ENCODE assay signal across 21 cellular contexts in the genomic region with DNA sequence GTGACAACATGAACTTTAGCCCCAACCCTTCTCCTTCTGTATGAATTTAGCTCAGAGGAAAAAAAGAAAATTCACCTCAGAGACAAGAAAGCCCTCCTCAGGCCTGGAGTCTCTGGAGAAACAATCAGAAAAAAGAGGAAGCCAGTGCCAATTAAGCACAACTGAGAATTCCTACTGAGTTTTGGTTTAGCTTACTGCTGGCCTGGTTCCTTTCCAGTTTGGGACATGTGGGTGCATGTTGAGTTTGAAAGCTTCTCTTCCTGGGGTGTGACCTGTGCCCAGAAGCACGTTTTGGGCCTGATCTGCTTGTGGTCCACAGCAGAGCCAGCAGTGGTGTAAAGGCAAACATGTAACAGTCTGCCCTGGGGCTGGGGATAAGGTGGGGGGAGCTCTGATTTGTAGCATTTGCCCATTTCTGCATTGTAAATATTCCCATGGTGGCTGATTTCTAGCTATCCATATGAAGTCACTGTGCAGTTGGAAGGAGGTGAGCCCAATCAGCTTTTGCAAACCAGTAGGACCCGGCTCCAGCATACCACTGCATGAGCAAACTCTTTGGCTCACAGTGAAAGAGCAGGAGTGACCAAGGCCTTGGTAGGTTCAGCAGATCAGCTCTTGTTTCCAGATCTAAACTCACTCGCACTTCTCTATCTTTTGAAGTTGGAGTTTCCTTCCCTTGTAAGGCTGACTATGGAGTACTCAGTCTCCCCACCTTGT. TPM values are rescaled to one million over a fixed set of nuclear protein-coding genes. Genes with fewer than 3 reads are reported as not detected.
A peak's percentile ranks its signal among the peaks of the same experiment; 100 is the strongest.
DNase-seq lines count a peak whose midpoint lies in the region; ATAC-seq, FAIRE-seq and TF ChIP-seq lines count a peak whose summit lies in the region.
"Had no signal": no experiment of that assay in that cellular context is flagged by ENCODE, and none has a peak within 500 bp of the region (broad histone marks: within the 10 kb centered on the region; RNA-seq: fewer than 3 reads in every experiment).

No MANE protein-coding gene starts in this region.

- H3K27me3 ChIP-seq in GM12878 (replicated peaks in 1 of 2; ENCODE audit: control insufficient read depth in 2 of 2, insufficient read depth in 2 of 2, low read length in 1 of 2) (peaks cover 0 to 4% of the 10 kb centered on the region in 2 experiments; a peak in 2 of 4 replicates), keratinocyte (ENCODE audit: control insufficient read depth, extremely low read depth, insufficient read depth, low read length) (no peaks in the 10 kb centered on the region)
- H3K27me3 ChIP-seq: cardiac muscle cell had no signal

- FAIRE-seq in GM12878 (lab: Jason Lieb, UNC) (no peak), keratinocyte (lab: Jason Lieb, UNC) (peak; percentile 90)

- H3K79me2 ChIP-seq in GM12878 (ENCODE audit: control insufficient read depth, insufficient read depth, low read length), result no peaks in the 10 kb centered on the region
- H3K79me2 ChIP-seq in keratinocyte (ENCODE audit: control insufficient read depth, insufficient read depth, low read length), result no peaks in the 10 kb centered on the region

- peak; percentile 45 for DNase-seq in HCEC 1CT
- DNase-seq in GM12878 (ENCODE audit: low read depth, low spot score), result no peak
- no peak for DNase-seq in keratinocyte (ENCODE audit: low read depth, low spot score)
- no peak for DNase-seq in NCI-H2227 treated with DMSO at 0.1 percent for 48 hours (lab: John Stamatoyannopoulos, UW)
- no peak for DNase-seq in globus pallidus (ENCODE audit: low spot score)
- DNase-seq in activated CD4-positive, alpha-beta memory T cell treated with anti-CD3 and anti-CD28 coated beads for 36 hours, result no peak
- DNase-seq: activated CD4-positive, CD25-positive, alpha-beta regulatory T cell; foreskin melanocyte; KG1; NCI-H1417; NK-92 treated with Interleukin-12 subunit alpha and Interleukin-12 subunit beta, amount 100 ng/mL, for 24 hours; occipital lobe; stimulated activated CD4-positive, alpha-beta T cell treated with anti-CD3 and anti-CD28 coated beads, Interleukin-1b, Interleukin-23, amount 100 ng/mL, for 48 hours; substantia nigra had no signal

- no peaks in the 10 kb centered on the region for H3K36me3 Mint-ChIP-seq in activated CD4-positive, alpha-beta memory T cell treated with anti-CD3 and anti-CD28 coated beads for 36 hours

- SMC1A ChIA-PET in GM12878 (lab: Charles Lee; ENCODE audit: uncharacterized antibody, unreplicated experiment), result interaction anchor here (0.8 to 2.3 kb wide), 5 partner anchors 10 to 142 kb away, joined by 3 to 6 read pairs (median 5); a partner anchor contains a TSS

- no peak for TF ChIP-seq EP300 in GM12878 (IDR thresholded peaks at IDR 0.05; ENCODE audit: borderline replicate concordance in 1 of 2, control insufficient read depth in 1 of 2, low read depth in 2 of 2, low read length in 2 of 2)

- H3K9me3 ChIP-seq in GM12878 (replicated peaks; ENCODE audit: control insufficient read depth, insufficient read depth, low read length), result no peaks in the 10 kb centered on the region
- H3K9me3 ChIP-seq in keratinocyte (ENCODE audit: control insufficient read depth, low read depth, low read length), result no peaks in the 10 kb centered on the region

- BruUV-seq in GM12878 (replicated peaks; lab: Mats Ljungman, UMichigan), result no TSS peak

- no peak overlapping the region for H2AFZ ChIP-seq in GM12878 (ENCODE audit: control insufficient read depth, low read depth, low read length)
- peak overlapping the region; percentile 20 for H2AFZ ChIP-seq in keratinocyte (ENCODE audit: control insufficient read depth, low read length)

- H4K20me1 ChIP-seq in GM12878 (ENCODE audit: control insufficient read depth, insufficient read depth), result no peaks in the 10 kb centered on the region
- no peaks in the 10 kb centered on the region for H4K20me1 ChIP-seq in keratinocyte (ENCODE audit: control insufficient read depth, extremely low read depth, insufficient read depth, low read length)

- intact Hi-C loops in GM12878 (cut with micrococcal nuclease; ENCODE audit: unreplicated experiment), result no loop called here
- intact Hi-C loops in activated CD4-positive, alpha-beta memory T cell treated with anti-CD3 and anti-CD28 coated beads for 36 hours (cut with micrococcal nuclease), result no loop called here

- H3K27ac ChIP-seq in GM12878 (ENCODE audit: control insufficient read depth, insufficient read depth) (no peak overlapping the region), keratinocyte (ENCODE audit: control insufficient read depth, insufficient read depth, low read length) (peak overlapping the region; percentile 17)
- H3K27ac ChIP-seq: cardiac muscle cell had no signal

- no peaks in the 10 kb centered on the region for H3K9me1 ChIP-seq in keratinocyte (ENCODE audit: control insufficient read depth, extremely low read depth, insufficient read depth, low read length)

- H3K36me3 ChIP-seq in GM12878 (ENCODE audit: control insufficient read depth in 2 of 2, insufficient read depth in 2 of 2, low read length in 1 of 2) (no peaks in the 10 kb centered on the region), keratinocyte (ENCODE audit: control insufficient read depth in 2 of 2, extremely low read depth in 1 of 2, insufficient read depth in 2 of 2, low read length in 2 of 2) (no peaks in the 10 kb centered on the region)
- H3K36me3 ChIP-seq: cardiac muscle cell had no signal

- no peaks in the 10 kb centered on the region for H3K9me3 Mint-ChIP-seq in activated CD4-positive, alpha-beta memory T cell treated with anti-CD3 and anti-CD28 coated beads for 36 hours
- H3K9me3 Mint-ChIP-seq: activated T-helper 2 cell treated with anti-CD3 and anti-CD28 coated beads, Interferon-gamma antibody, Interleukin-2, Interleukin-4, amounts not matched to agents 10 μg/mL and 5 μg/mL and 100 μg/mL, durations not matched to agents 14 hours and 24 hours and 36 hours had no signal

- CTCF ChIA-PET in GM12878 (lab: Yijun Ruan, JAX), result interaction anchor here (0.6 to 2.8 kb wide), 8 partner anchors 10 to 314 kb away, joined by 3 to 6 read pairs (median 4); a partner anchor contains a TSS
- CTCF ChIA-PET in activated CD4-positive, alpha-beta memory T cell treated with anti-CD3 and anti-CD28 coated beads for 36 hours (lab: Charles Lee), result interaction anchor here (0.6 to 1.6 kb wide), 4 partner anchors 9 to 143 kb away, joined by 3 to 6 read pairs (median 4); no protein-coding TSS in a partner anchor

- H3K9ac ChIP-seq in GM12878 (ENCODE audit: control insufficient read depth, insufficient read depth, low read length) (no peak overlapping the region), keratinocyte (ENCODE audit: control insufficient read depth, extremely low read depth, insufficient read depth, low read length) (no peak overlapping the region)

- TF ChIP-seq RAD21 in GM12878 (IDR thresholded peaks at IDR 0.05; ENCODE audit: insufficient read depth, low read depth, low read length), result no peak

- 29% methylated on average over 3 of the region's 3 CpGs for WGBS in GM12878 (ENCODE audit: insufficient coverage, insufficient replicate concordance, low lambda C conversion rate, missing lambda C conversion rate)

- H3K4me3 ChIP-seq in GM12878, result no peak overlapping the region
- no peak overlapping the region for H3K4me3 ChIP-seq in keratinocyte (ENCODE audit: control insufficient read depth in 2 of 3, extremely low read depth in 1 of 3, insufficient read depth in 2 of 3, low read depth in 1 of 3, low read length in 3 of 3)
- H3K4me3 ChIP-seq: cardiac muscle cell had no signal

- H3K4me2 ChIP-seq in GM12878 (ENCODE audit: control insufficient read depth, insufficient read depth), result no peak overlapping the region
- H3K4me2 ChIP-seq in keratinocyte (ENCODE audit: control insufficient read depth, extremely low read depth, insufficient read depth, low read depth, low read length), result peak overlapping the region; percentile 15

- TF ChIP-seq POLR2A in GM12878 (IDR thresholded peaks at IDR 0.05; ENCODE audit: low read depth, low read length), result no peak

- dilution Hi-C loops in keratinocyte (cut with MboI; ENCODE audit: extremely low pct_ligation_motif_present, low sequenced_read_pairs), result no loop called here

- H3K4me1 ChIP-seq in GM12878 (ENCODE audit: control insufficient read depth, insufficient read depth, low read length), result peaks cover 9% of the 10 kb centered on the region
- peaks cover 33% of the 10 kb centered on the region for H3K4me1 ChIP-seq in keratinocyte (ENCODE audit: control insufficient read depth, extremely low read depth, insufficient read depth, low read length)

- in situ Hi-C loops in GM12878 (cut with MboI), result no loop called here

- ATAC-seq in GM12878, result no peak
- ATAC-seq: left lobe of liver, sciatic nerve had no signal

- H3K27ac Mint-ChIP-seq in activated CD4-positive, alpha-beta memory T cell treated with anti-CD3 and anti-CD28 coated beads for 36 hours, result no peak overlapping the region
- H3K27ac Mint-ChIP-seq: activated T-helper 2 cell treated with anti-CD3 and anti-CD28 coated beads, Interferon-gamma antibody, Interleukin-2, Interleukin-4, amounts not matched to agents 10 μg/mL and 5 μg/mL and 100 μg/mL, durations not matched to agents 14 hours and 24 hours and 36 hours had no signal

- no peaks in the 10 kb centered on the region for H3K27me3 Mint-ChIP-seq in activated CD4-positive, alpha-beta memory T cell treated with anti-CD3 and anti-CD28 coated beads for 36 hours

- TF ChIP-seq CTCF in GM12878 (IDR thresholded peaks at IDR 0.05 in 2 of 3, conservative IDR thresholded peaks at IDR 0.05 in 1 of 3; ENCODE audit: control insufficient read depth in 2 of 3, extremely low read depth in 1 of 3, insufficient read depth in 1 of 3, low read depth in 3 of 3, low read length in 3 of 3) (no peak), keratinocyte (optimal IDR thresholded peaks at IDR 0.05 in 1 of 3, IDR thresholded peaks at IDR 0.05 in 1 of 3, conservative IDR thresholded peaks at IDR 0.05 in 1 of 3; ENCODE audit: extremely low read depth in 1 of 3, insufficient read depth in 2 of 3, low read length in 3 of 3) (no peak)

- H3K4me3 Mint-ChIP-seq in activated CD4-positive, alpha-beta memory T cell treated with anti-CD3 and anti-CD28 coated beads for 36 hours, result no peak overlapping the region

- H3K4me1 Mint-ChIP-seq in activated CD4-positive, alpha-beta memory T cell treated with anti-CD3 and anti-CD28 coated beads for 36 hours (ENCODE audit: low read depth), result peaks cover 3% of the 10 kb centered on the region

- RAD21 ChIA-PET in GM12878 (lab: Charles Lee; ENCODE audit: unreplicated experiment), result interaction anchor here (0.6 to 2.7 kb wide), 7 partner anchors 12 to 453 kb away, joined by 3 to 10 read pairs (median 4); a partner anchor contains a TSS

- POLR2A ChIA-PET in GM12878 (lab: Charles Lee), result interaction anchor here (1.4 to 1.6 kb wide), 2 partner anchors 18 to 21 kb away, joined by 4 to 8 read pairs; a partner anchor contains a TSS
- POLR2A ChIA-PET in activated CD4-positive, alpha-beta memory T cell treated with anti-CD3 and anti-CD28 coated beads for 36 hours (lab: Charles Lee), result no interaction called here

RNA-seq across cellular contexts. Expression of a gene that starts 4.7 kb away (rescaled TPM):
- not detected in 2 replicates for total RNA-seq in GM12878 (2013; cell fraction: nucleolus; rRNA removed)
- total RNA-seq in GM12878 (2014; rRNA removed), result not detected in 2 replicates
- not detected in 2 replicates for total RNA-seq in GM12878 (2014; rRNA removed; fragmentation: Illumina TruSeq; extraction: Trizol)
- not detected in 2 replicates for total RNA-seq in GM12878 (2021)
- not detected for polyA plus RNA-seq in GM12878 (2011; ENCODE audit: low read depth)
- not detected in 2 replicates for polyA plus RNA-seq in GM12878 (2011; rRNA removed)
- polyA plus RNA-seq in GM12878 (2011; cell fraction: cytosol; rRNA removed), result not detected in 2 replicates
- polyA plus RNA-seq in GM12878 (2011; cell fraction: nucleus; rRNA removed), result not detected in 2 replicates
- not detected in 2 replicates for polyA plus RNA-seq in GM12878 (2012)
- not detected in 2 replicates for polyA plus RNA-seq in GM12878 (2014; fragmentation: Illumina TruSeq; extraction: Trizol)
- polyA plus RNA-seq in GM12878 (2014; fragmentation: Nextera tagmentation; extraction: Ambion mirVana), result not detected
- polyA plus RNA-seq in GM12878 (2014; rRNA removed), result not detected in 2 replicates
- polyA plus RNA-seq in GM12878 (2016; fragmentation: Nextera tagmentation; extraction: Ambion mirVana), result under 1 TPM in 1 of 2 experiments, not detected in 1; 0.16 TPM
- not detected in 2 replicates for polyA minus RNA-seq in GM12878 (2011; rRNA and poly(A)+ RNA removed)
- not detected in 2 replicates for polyA minus RNA-seq in GM12878 (2011; cell fraction: cytosol; rRNA and poly(A)+ RNA removed)
- polyA minus RNA-seq in GM12878 (2011; cell fraction: nucleus; rRNA and poly(A)+ RNA removed), result not detected in 2 replicates
- 0.18 to 0.61 TPM (median 0.19 TPM) in 3 replicates for polyA plus RNA-seq in keratinocyte
- polyA plus RNA-seq in keratinocyte (2011; ENCODE audit: low read depth), result 6.4 TPM
- polyA plus RNA-seq in keratinocyte (2011; cell fraction: cytosol; rRNA removed), result 0.10 TPM in 1 of 2 replicates, not detected in the other
- 0.33 TPM in 1 of 2 replicates, not detected in the other for polyA plus RNA-seq in keratinocyte (2011; cell fraction: nucleus; rRNA removed)
- polyA plus RNA-seq in keratinocyte (2012; ENCODE audit: low replicate concordance), result 11.5 TPM in 1 of 2 replicates, not detected in the other
- polyA minus RNA-seq in keratinocyte, result 0.20 to 1.0 TPM (median 0.46 TPM) in 3 replicates
- polyA minus RNA-seq in keratinocyte (2011; cell fraction: cytosol; rRNA and poly(A)+ RNA removed), result not detected
- not detected in 2 replicates for polyA minus RNA-seq in keratinocyte (2011; cell fraction: nucleus; rRNA and poly(A)+ RNA removed)
- total RNA-seq in activated CD4-positive, alpha-beta memory T cell treated with anti-CD3 and anti-CD28 coated beads for 36 hours, result not detected
- total RNA-seq: activated T-helper 2 cell treated with anti-CD3 and anti-CD28 coated beads, Interferon-gamma antibody, Interleukin-2, Interleukin-4, amounts not matched to agents 10 μg/mL and 5 μg/mL and 100 μg/mL, durations not matched to agents 14 hours and 24 hours and 36 hours; cardiac muscle cell; G401; left lobe of liver; occipital lobe; sciatic nerve; T-helper 1 cell treated with Interleukin-12 subunit alpha and Interleukin-12 subunit beta and Interleukin-4 antibody, amounts not matched to agents 30 ng/mL and 1 ng/mL, for 36 hours had no signal
- polyA plus RNA-seq: adipose tissue, cardiac muscle cell had no signal

RNA-seq across cellular contexts. Expression of a gene that starts 18.6 kb away (rescaled TPM):
- total RNA-seq in GM12878 (2013; cell fraction: nucleolus; rRNA removed), result 0.50 and 0.54 TPM in 2 replicates
- total RNA-seq in GM12878 (2014; rRNA removed) (0.11 TPM in 1 of 2 replicates, not detected in the other), GM12878 (2014; rRNA removed; fragmentation: Illumina TruSeq; extraction: Trizol) (not detected in 2 replicates), GM12878 (2021) (0.51 and 0.67 TPM in 2 replicates)
- not detected for polyA plus RNA-seq in GM12878 (2011; ENCODE audit: low read depth)
- polyA plus RNA-seq in GM12878 (2011; rRNA removed) (0.04 and 0.16 TPM in 2 replicates), GM12878 (2014; fragmentation: Illumina TruSeq; extraction: Trizol) (not detected in 2 replicates), GM12878 (2014; fragmentation: Nextera tagmentation; extraction: Ambion mirVana) (under 1 TPM in 1 of 2 experiments, not detected in 1; 0.03 TPM), GM12878 (2014; rRNA removed) (0.09 and 0.51 TPM in 2 replicates), GM12878 (2016; fragmentation: Nextera tagmentation; extraction: Ambion mirVana) (under 1 TPM; 0.09 to 0.27 TPM), keratinocyte (0.05 to 0.08 TPM (median 0.05 TPM) in 3 replicates)
- polyA plus RNA-seq in GM12878 (2011; cell fraction: cytosol; rRNA removed), result 0.12 and 0.43 TPM in 2 replicates
- polyA plus RNA-seq in GM12878 (2011; cell fraction: nucleus; rRNA removed), result 0.94 and 1.0 TPM in 2 replicates
- polyA plus RNA-seq in GM12878 (2012), result 0.10 and 0.16 TPM in 2 replicates
- polyA minus RNA-seq in GM12878 (2011; rRNA and poly(A)+ RNA removed), result not detected in 2 replicates
- not detected in 2 replicates for polyA minus RNA-seq in GM12878 (2011; cell fraction: cytosol; rRNA and poly(A)+ RNA removed)
- 0.85 and 1.6 TPM in 2 replicates for polyA minus RNA-seq in GM12878 (2011; cell fraction: nucleus; rRNA and poly(A)+ RNA removed)
- not detected for polyA plus RNA-seq in keratinocyte (2011; ENCODE audit: low read depth)
- polyA plus RNA-seq in keratinocyte (2011; cell fraction: cytosol; rRNA removed), result 0.05 TPM in 1 of 2 replicates, not detected in the other
- polyA plus RNA-seq in keratinocyte (2011; cell fraction: nucleus; rRNA removed), result 0.08 and 0.09 TPM in 2 replicates
- polyA plus RNA-seq in keratinocyte (2012; ENCODE audit: low replicate concordance), result 0.17 and 0.27 TPM in 2 replicates
- polyA minus RNA-seq in keratinocyte, result not detected in 3 replicates
- not detected for polyA minus RNA-seq in keratinocyte (2011; cell fraction: cytosol; rRNA and poly(A)+ RNA removed)
- not detected in 2 replicates for polyA minus RNA-seq in keratinocyte (2011; cell fraction: nucleus; rRNA and poly(A)+ RNA removed)
- 1 to 10 TPM; 3.3 to 3.9 TPM for total RNA-seq in activated CD4-positive, alpha-beta memory T cell treated with anti-CD3 and anti-CD28 coated beads for 36 hours
- total RNA-seq: cardiac muscle cell, G401, left lobe of liver had no signal

RNA-seq across cellular contexts. Expression of a gene that starts 26.6 kb away (rescaled TPM):
- total RNA-seq in GM12878 (2013; cell fraction: nucleolus; rRNA removed), result not detected in 2 replicates
- total RNA-seq in GM12878 (2014; rRNA removed), result not detected in 2 replicates
- total RNA-seq in GM12878 (2014; rRNA removed; fragmentation: Illumina TruSeq; extraction: Trizol), result not detected in 2 replicates
- total RNA-seq in GM12878 (2021), result 0.05 TPM in 1 of 2 replicates, not detected in the other
- polyA plus RNA-seq in GM12878 (2011; ENCODE audit: low read depth), result not detected
- not detected in 2 replicates for polyA plus RNA-seq in GM12878 (2011; rRNA removed)
- polyA plus RNA-seq in GM12878 (2011; cell fraction: cytosol; rRNA removed), result 0.02 TPM in 1 of 2 replicates, not detected in the other
- polyA plus RNA-seq in GM12878 (2011; cell fraction: nucleus; rRNA removed), result not detected in 2 replicates
- not detected in 2 replicates for polyA plus RNA-seq in GM12878 (2012)
- not detected in 2 replicates for polyA plus RNA-seq in GM12878 (2014; fragmentation: Illumina TruSeq; extraction: Trizol)
- not detected for polyA plus RNA-seq in GM12878 (2014; fragmentation: Nextera tagmentation; extraction: Ambion mirVana)
- not detected in 2 replicates for polyA plus RNA-seq in GM12878 (2014; rRNA removed)
- not detected for polyA plus RNA-seq in GM12878 (2016; fragmentation: Nextera tagmentation; extraction: Ambion mirVana)
- polyA minus RNA-seq in GM12878 (2011; rRNA and poly(A)+ RNA removed), result not detected in 2 replicates
- polyA minus RNA-seq in GM12878 (2011; cell fraction: cytosol; rRNA and poly(A)+ RNA removed), result not detected in 2 replicates
- polyA minus RNA-seq in GM12878 (2011; cell fraction: nucleus; rRNA and poly(A)+ RNA removed), result not detected in 2 replicates
- 0.05 to 0.13 TPM (median 0.12 TPM) in 3 replicates for polyA plus RNA-seq in keratinocyte
- polyA plus RNA-seq in keratinocyte (2011; ENCODE audit: low read depth), result 0.77 TPM
- polyA plus RNA-seq in keratinocyte (2011; cell fraction: cytosol; rRNA removed), result 0.07 and 0.16 TPM in 2 replicates
- polyA plus RNA-seq in keratinocyte (2011; cell fraction: nucleus; rRNA removed), result 0.17 and 0.22 TPM in 2 replicates
- polyA plus RNA-seq in keratinocyte (2012; ENCODE audit: low replicate concordance), result 2.3 TPM in 1 of 2 replicates, not detected in the other
- polyA minus RNA-seq in keratinocyte, result 0.10 to 0.98 TPM (median 0.10 TPM) in 3 replicates
- 0.96 TPM for polyA minus RNA-seq in keratinocyte (2011; cell fraction: cytosol; rRNA and poly(A)+ RNA removed)
- polyA minus RNA-seq in keratinocyte (2011; cell fraction: nucleus; rRNA and poly(A)+ RNA removed), result 0.54 TPM in 1 of 2 replicates, not detected in the other
- total RNA-seq in activated CD4-positive, alpha-beta memory T cell treated with anti-CD3 and anti-CD28 coated beads for 36 hours, result 10 to 100 TPM in 1 of 2 experiments, 1 to 10 TPM in 1; 9.9 to 10.9 TPM
- total RNA-seq: cardiac muscle cell, G401 had no signal
- polyA plus RNA-seq: cardiac muscle cell had no signal

RNA-seq across cellular contexts. Expression of a gene that starts 51.1 kb away (rescaled TPM):
- total RNA-seq in GM12878 (2013; cell fraction: nucleolus; rRNA removed), result 17.5 and 19.0 TPM in 2 replicates
- total RNA-seq in GM12878 (2014; rRNA removed) (13.2 and 14.1 TPM in 2 replicates), GM12878 (2014; rRNA removed; fragmentation: Illumina TruSeq; extraction: Trizol) (16.7 and 17.1 TPM in 2 replicates), GM12878 (2021) (11.7 and 13.2 TPM in 2 replicates)
- polyA plus RNA-seq in GM12878 (2011; ENCODE audit: low read depth), result 7.3 TPM
- polyA plus RNA-seq in GM12878 (2011; rRNA removed) (18.6 and 21.9 TPM in 2 replicates), GM12878 (2014; fragmentation: Illumina TruSeq; extraction: Trizol) (26.0 and 26.8 TPM in 2 replicates), GM12878 (2014; fragmentation: Nextera tagmentation; extraction: Ambion mirVana) (1 to 10 TPM; 3.4 to 7.2 TPM), GM12878 (2014; rRNA removed) (22.6 and 30.8 TPM in 2 replicates), GM12878 (2016; fragmentation: Nextera tagmentation; extraction: Ambion mirVana) (10 to 100 TPM; 21.9 to 25.4 TPM), keratinocyte (20.1 to 23.3 TPM (median 20.2 TPM) in 3 replicates)
- 11.2 TPM in 2 replicates for polyA plus RNA-seq in GM12878 (2011; cell fraction: cytosol; rRNA removed)
- polyA plus RNA-seq in GM12878 (2011; cell fraction: nucleus; rRNA removed), result 7.2 and 10.5 TPM in 2 replicates
- polyA plus RNA-seq in GM12878 (2012), result 8.5 and 10.9 TPM in 2 replicates
- polyA minus RNA-seq in GM12878 (2011; rRNA and poly(A)+ RNA removed), result 7.5 and 9.0 TPM in 2 replicates
- polyA minus RNA-seq in GM12878 (2011; cell fraction: cytosol; rRNA and poly(A)+ RNA removed), result 1.7 and 2.3 TPM in 2 replicates
- polyA minus RNA-seq in GM12878 (2011; cell fraction: nucleus; rRNA and poly(A)+ RNA removed), result 3.1 and 4.3 TPM in 2 replicates
- polyA plus RNA-seq in keratinocyte (2011; ENCODE audit: low read depth), result 3.7 TPM
- polyA plus RNA-seq in keratinocyte (2011; cell fraction: cytosol; rRNA removed), result 17.6 and 25.3 TPM in 2 replicates
- polyA plus RNA-seq in keratinocyte (2011; cell fraction: nucleus; rRNA removed), result 23.2 and 24.9 TPM in 2 replicates
- polyA plus RNA-seq in keratinocyte (2012; ENCODE audit: low replicate concordance), result 5.7 and 11.2 TPM in 2 replicates
- polyA minus RNA-seq in keratinocyte, result 4.5 to 17.6 TPM (median 12.3 TPM) in 3 replicates
- polyA minus RNA-seq in keratinocyte (2011; cell fraction: cytosol; rRNA and poly(A)+ RNA removed), result 6.7 TPM
- polyA minus RNA-seq in keratinocyte (2011; cell fraction: nucleus; rRNA and poly(A)+ RNA removed), result 7.1 and 15.5 TPM in 2 replicates
- total RNA-seq in activated CD4-positive, alpha-beta memory T cell treated with anti-CD3 and anti-CD28 coated beads for 36 hours, result 10 to 100 TPM; 19.6 to 24.9 TPM
- total RNA-seq: G401 had no signal

RNA-seq across cellular contexts. Expression of a gene that starts 53.0 kb away (rescaled TPM):
- total RNA-seq in GM12878 (2013; cell fraction: nucleolus; rRNA removed), result not detected in 2 replicates
- not detected in 2 replicates for total RNA-seq in GM12878 (2014; rRNA removed)
- total RNA-seq in GM12878 (2014; rRNA removed; fragmentation: Illumina TruSeq; extraction: Trizol), result not detected in 2 replicates
- not detected in 2 replicates for total RNA-seq in GM12878 (2021)
- not detected for polyA plus RNA-seq in GM12878 (2011; ENCODE audit: low read depth)
- polyA plus RNA-seq in GM12878 (2011; rRNA removed), result not detected in 2 replicates
- polyA plus RNA-seq in GM12878 (2011; cell fraction: cytosol; rRNA removed), result not detected in 2 replicates
- polyA plus RNA-seq in GM12878 (2011; cell fraction: nucleus; rRNA removed), result not detected in 2 replicates
- polyA plus RNA-seq in GM12878 (2012), result not detected in 2 replicates
- not detected in 2 replicates for polyA plus RNA-seq in GM12878 (2014; fragmentation: Illumina TruSeq; extraction: Trizol)
- not detected for polyA plus RNA-seq in GM12878 (2014; fragmentation: Nextera tagmentation; extraction: Ambion mirVana)
- not detected in 2 replicates for polyA plus RNA-seq in GM12878 (2014; rRNA removed)
- not detected for polyA plus RNA-seq in GM12878 (2016; fragmentation: Nextera tagmentation; extraction: Ambion mirVana)
- polyA minus RNA-seq in GM12878 (2011; rRNA and poly(A)+ RNA removed), result not detected in 2 replicates
- not detected in 2 replicates for polyA minus RNA-seq in GM12878 (2011; cell fraction: cytosol; rRNA and poly(A)+ RNA removed)
- not detected in 2 replicates for polyA minus RNA-seq in GM12878 (2011; cell fraction: nucleus; rRNA and poly(A)+ RNA removed)
- not detected in 3 replicates for polyA plus RNA-seq in keratinocyte
- not detected for polyA plus RNA-seq in keratinocyte (2011; ENCODE audit: low read depth)
- polyA plus RNA-seq in keratinocyte (2011; cell fraction: cytosol; rRNA removed), result not detected in 2 replicates
- polyA plus RNA-seq in keratinocyte (2011; cell fraction: nucleus; rRNA removed), result 0.04 TPM in 1 of 2 replicates, not detected in the other
- polyA plus RNA-seq in keratinocyte (2012; ENCODE audit: low replicate concordance), result not detected in 2 replicates
- polyA minus RNA-seq in keratinocyte, result not detected in 3 replicates
- polyA minus RNA-seq in keratinocyte (2011; cell fraction: cytosol; rRNA and poly(A)+ RNA removed), result not detected
- polyA minus RNA-seq in keratinocyte (2011; cell fraction: nucleus; rRNA and poly(A)+ RNA removed), result not detected in 2 replicates
- total RNA-seq in activated CD4-positive, alpha-beta memory T cell treated with anti-CD3 and anti-CD28 coated beads for 36 hours, result under 1 TPM; 0.33 to 0.39 TPM
- total RNA-seq: activated T-helper 2 cell treated with anti-CD3 and anti-CD28 coated beads, Interferon-gamma antibody, Interleukin-2, Interleukin-4, amounts not matched to agents 10 μg/mL and 5 μg/mL and 100 μg/mL, durations not matched to agents 14 hours and 24 hours and 36 hours; cardiac muscle cell; G401; occipital lobe; sciatic nerve had no signal
- polyA plus RNA-seq: cardiac muscle cell had no signal

Comparison
In these comparisons a context has a peak if more than half of its experiments do, and no peak if none do; other contexts are left out.
1. RNA of a gene that starts 26.6 kb away (total RNA-seq): 9.9 to 10.9 TPM in activated CD4-positive, alpha-beta memory T cell treated with anti-CD3 and anti-CD28 coated beads for 36 hours; 0.05 TPM in GM12878; every median in the first group is over 10 times any median in the second.